In genomic region chr15:52090193-52090592, GRCh38 we compare ENCODE assay signal across 44 cellular contexts. TPM values are rescaled to one million over a fixed set of nuclear protein-coding genes. Genes with fewer than 3 reads are reported as not detected.
"Had no signal": no experiment of that assay in that cellular context is flagged by ENCODE, and none has a peak within 500 bp of the region (broad histone marks: within the 10 kb centered on the region; RNA-seq: fewer than 3 reads in every experiment).

No MANE protein-coding gene starts in this region.

- H3K36me3 ChIP-seq: adrenal gland, brain microvascular endothelial cell, cardiac muscle cell, colonic mucosa, WERI-Rb-1 had no signal

- H3K27ac ChIP-seq: adrenal gland, body of pancreas, brain microvascular endothelial cell, cardiac muscle cell, colonic mucosa, WERI-Rb-1 had no signal

- H3K9me3 ChIP-seq: body of pancreas, colonic mucosa had no signal

- H3K27ac Mint-ChIP-seq: activated CD4-positive, alpha-beta memory T cell treated with anti-CD3 and anti-CD28 coated beads, Interleukin-2, amount 10 ng/mL, durations not matched to agents 7 days and 5 days; activated CD4-positive, alpha-beta T cell treated with anti-CD3 and anti-CD28 coated beads for 36 hours; activated CD4-positive, alpha-beta T cell treated with anti-CD3 and anti-CD28 coated beads, Interleukin-2, amount 10 ng/mL, durations not matched to agents 7 days and 5 days; activated CD8-positive, alpha-beta memory T cell treated with anti-CD3 and anti-CD28 coated beads, Interleukin-2, amount 10 ng/mL, durations not matched to agents 7 days and 5 days; activated CD8-positive, alpha-beta T cell treated with anti-CD3 and anti-CD28 coated beads, Interleukin-2, amount 10 ng/mL, durations not matched to agents 7 days and 5 days; activated naive CD4-positive, alpha-beta T cell treated with anti-CD3 and anti-CD28 coated beads for 36 hours; activated naive CD4-positive, alpha-beta T cell treated with anti-CD3 and anti-CD28 coated beads, Interleukin-2, amount 50 U/mL, for 72 hours; activated naive CD8-positive, alpha-beta T cell treated with anti-CD3 and anti-CD28 coated beads for 36 hours; activated T-cell treated with anti-CD3 and anti-CD28 coated beads, Interleukin-2, amount 50 U/mL, for 72 hours; activated T-helper 1 cell treated with anti-CD3 and anti-CD28 coated beads, Interleukin-12 subunit alpha, Interleukin-12 subunit beta, Interleukin-2, Interleukin-4 antibody, amounts not matched to agents 30 ng/mL and 10 ng/mL and 1 ng/mL, durations not matched to agents 14 hours and 24 hours and 36 hours; activated T-helper 17 cell treated with anti-CD3 and anti-CD28 coated beads, Interleukin-2, amount 50 U/mL, for 72 hours; T-helper 1 cell treated with Interleukin-12 subunit alpha and Interleukin-12 subunit beta and Interleukin-4 antibody, amounts not matched to agents 30 μg/mL and 1 μg/mL, for 36 hours; T-helper 2 cell treated with Interferon-gamma antibody and Interleukin-4, amounts not matched to agents 5 μg/mL and 100 μg/mL, for 36 hours; WTC11 had no signal

- H3K36me3 Mint-ChIP-seq: activated naive CD8-positive, alpha-beta T cell treated with anti-CD3 and anti-CD28 coated beads for 36 hours had no signal

- H3K4me3 Mint-ChIP-seq: activated CD4-positive, alpha-beta memory T cell treated with anti-CD3 and anti-CD28 coated beads, Interleukin-2, amount 10 ng/mL, durations not matched to agents 7 days and 5 days; activated CD4-positive, alpha-beta T cell treated with anti-CD3 and anti-CD28 coated beads for 36 hours; activated CD4-positive, alpha-beta T cell treated with anti-CD3 and anti-CD28 coated beads, Interleukin-2, amount 10 ng/mL, durations not matched to agents 7 days and 5 days; activated CD8-positive, alpha-beta memory T cell treated with anti-CD3 and anti-CD28 coated beads, Interleukin-2, amount 10 ng/mL, durations not matched to agents 7 days and 5 days; activated CD8-positive, alpha-beta T cell treated with anti-CD3 and anti-CD28 coated beads, Interleukin-2, amount 10 ng/mL, durations not matched to agents 7 days and 5 days; activated naive CD4-positive, alpha-beta T cell treated with anti-CD3 and anti-CD28 coated beads for 36 hours; activated naive CD8-positive, alpha-beta T cell treated with anti-CD3 and anti-CD28 coated beads for 36 hours; activated T-cell treated with anti-CD3 and anti-CD28 coated beads, Interleukin-2, amount 50 U/mL, for 4 hours; activated T-cell treated with anti-CD3 and anti-CD28 coated beads, Interleukin-2, amount 50 U/mL, for 72 hours; activated T-helper 1 cell treated with anti-CD3 and anti-CD28 coated beads, Interleukin-12 subunit alpha, Interleukin-12 subunit beta, Interleukin-2, Interleukin-4 antibody, amounts not matched to agents 30 ng/mL and 10 ng/mL and 1 ng/mL, durations not matched to agents 14 hours and 24 hours and 36 hours; activated T-helper 17 cell treated with anti-CD3 and anti-CD28 coated beads, Interleukin-2, amount 50 U/mL, for 72 hours; central memory CD8-positive, alpha-beta T cell; T-helper 1 cell treated with Interleukin-12 subunit alpha and Interleukin-12 subunit beta and Interleukin-4 antibody, amounts not matched to agents 30 μg/mL and 1 μg/mL, for 36 hours; T-helper 2 cell treated with Interferon-gamma antibody and Interleukin-4, amounts not matched to agents 5 μg/mL and 100 μg/mL, for 36 hours; WTC11 had no signal

- H3K27me3 ChIP-seq: adrenal gland, body of pancreas, brain microvascular endothelial cell, cardiac muscle cell, colonic mucosa had no signal

- H3K27me3 Mint-ChIP-seq: activated naive CD8-positive, alpha-beta T cell treated with anti-CD3 and anti-CD28 coated beads for 36 hours had no signal

- FAIRE-seq: astrocyte, bronchial epithelial cell, TTC549 had no signal

- H3K4me1 Mint-ChIP-seq: activated CD4-positive, alpha-beta memory T cell treated with anti-CD3 and anti-CD28 coated beads, Interleukin-2, amount 10 ng/mL, durations not matched to agents 7 days and 5 days; activated CD4-positive, alpha-beta T cell treated with anti-CD3 and anti-CD28 coated beads for 36 hours; activated CD4-positive, alpha-beta T cell treated with anti-CD3 and anti-CD28 coated beads, Interleukin-2, amount 10 ng/mL, durations not matched to agents 7 days and 5 days; activated CD8-positive, alpha-beta memory T cell treated with anti-CD3 and anti-CD28 coated beads, Interleukin-2, amount 10 ng/mL, durations not matched to agents 7 days and 5 days; activated naive CD8-positive, alpha-beta T cell treated with anti-CD3 and anti-CD28 coated beads for 36 hours; activated T-helper 17 cell treated with anti-CD3 and anti-CD28 coated beads, Interleukin-2, amount 50 U/mL, for 72 hours; central memory CD8-positive, alpha-beta T cell; WTC11 had no signal

- ATAC-seq: activated CD4-positive, alpha-beta T cell treated with anti-CD3 and anti-CD28 coated beads for 36 hours; activated CD4-positive, CD25-positive, alpha-beta regulatory T cell treated with anti-CD3 and anti-CD28 coated beads, Interleukin-2, amount 50 U/mL, for 24 hours; activated CD8-positive, alpha-beta memory T cell treated with anti-CD3 and anti-CD28 coated beads, Interleukin-2, amount 10 ng/mL, durations not matched to agents 7 days and 5 days; activated CD8-positive, alpha-beta T cell treated with anti-CD3 and anti-CD28 coated beads, Interleukin-2, amount 10 ng/mL, durations not matched to agents 7 days and 5 days; activated naive CD4-positive, alpha-beta T cell treated with anti-CD3 and anti-CD28 coated beads, Interleukin-2, amount 50 U/mL, for 72 hours; activated T-cell treated with anti-CD3 and anti-CD28 coated beads, Interleukin-2, amount 50 U/mL, for 4 hours; activated T-cell treated with anti-CD3 and anti-CD28 coated beads, Interleukin-2, amount 50 U/mL, for 72 hours; activated T-helper 17 cell treated with anti-CD3 and anti-CD28 coated beads, Interleukin-2, amount 50 U/mL, for 72 hours; body of pancreas; WTC11 had no signal

- H3K4me3 ChIP-seq: adrenal gland, body of pancreas, cardiac muscle cell, colonic mucosa had no signal

- DNase-seq: activated CD4-positive, alpha-beta memory T cell treated with anti-CD3 and anti-CD28 coated beads, Interleukin-2, amount 10 ng/mL, durations not matched to agents 7 days and 5 days; activated CD4-positive, alpha-beta T cell treated with anti-CD3 and anti-CD28 coated beads for 1 hour; activated CD4-positive, alpha-beta T cell treated with anti-CD3 and anti-CD28 coated beads for 36 hours; activated CD4-positive, alpha-beta T cell treated with anti-CD3 and anti-CD28 coated beads for 48 hours; activated CD4-positive, alpha-beta T cell treated with anti-CD3 and anti-CD28 coated beads, Interleukin-2, amount 10 ng/mL, durations not matched to agents 7 days and 5 days; activated CD4-positive, alpha-beta T cell treated with anti-CD3 and anti-CD28 coated beads, Interleukin-2, amount 50 U/mL, for 48 hours; activated CD4-positive, CD25-positive, alpha-beta regulatory T cell; activated CD8-positive, alpha-beta memory T cell treated with anti-CD3 and anti-CD28 coated beads for 24 hours; activated CD8-positive, alpha-beta memory T cell treated with anti-CD3 and anti-CD28 coated beads, Interleukin-2, amount 10 ng/mL, durations not matched to agents 7 days and 5 days; activated CD8-positive, alpha-beta memory T cell treated with anti-CD3 and anti-CD28 coated beads, Interleukin-2, amount 50 U/mL, for 48 hours; activated CD8-positive, alpha-beta T cell treated with anti-CD3 and anti-CD28 coated beads, Interleukin-2, amount 10 ng/mL, durations not matched to agents 7 days and 5 days; activated effector memory CD4-positive, alpha-beta T cell treated with anti-CD3 and anti-CD28 coated beads, Interleukin-2, amount 50 U/mL, for 16 hours; activated gamma-delta T cell treated with Interleukin-2 at 50 U/mL for 16 hours; activated naive CD4-positive, alpha-beta T cell; activated naive CD4-positive, alpha-beta T cell treated with anti-CD3 and anti-CD28 coated beads for 36 hours; activated naive CD4-positive, alpha-beta T cell treated with anti-CD3 and anti-CD28 coated beads, Interleukin-2, amount 50 U/mL, for 16 hours; activated naive CD8-positive, alpha-beta T cell treated with anti-CD3 and anti-CD28 coated beads for 36 hours; activated T-cell treated with anti-CD3 and anti-CD28 coated beads, Interleukin-2, amount 50 U/mL, for 1 hour; activated T-cell treated with anti-CD3 and anti-CD28 coated beads, Interleukin-2, amount 50 U/mL, for 4 hours; activated T-cell treated with anti-CD3 and anti-CD28 coated beads, Interleukin-2, amount 50 U/mL, for 72 hours; adrenal gland; amniotic stem cell; aorta; body of pancreas; brain microvascular endothelial cell; caudate nucleus; cerebellar nuclear complex; colonic mucosa; T-helper 2 cell; T-helper 9 cell; WERI-Rb-1 had no signal

RNA-seq across cellular contexts. Expression of gene BCL2L10, which starts 22.4 kb away (rescaled TPM):
- total RNA-seq: activated CD4-positive, alpha-beta memory T cell treated with anti-CD3 and anti-CD28 coated beads, Interleukin-2, amount 10 ng/mL, durations not matched to agents 7 days and 5 days; activated CD4-positive, alpha-beta T cell treated with anti-CD3 and anti-CD28 coated beads for 36 hours; activated CD8-positive, alpha-beta memory T cell treated with anti-CD3 and anti-CD28 coated beads, Interleukin-2, amount 10 ng/mL, durations not matched to agents 7 days and 5 days; activated naive CD4-positive, alpha-beta T cell treated with anti-CD3 and anti-CD28 coated beads for 36 hours; activated naive CD4-positive, alpha-beta T cell treated with anti-CD3 and anti-CD28 coated beads, Interleukin-2, amount 50 U/mL, for 72 hours; activated naive CD8-positive, alpha-beta T cell treated with anti-CD3 and anti-CD28 coated beads for 36 hours; activated T-helper 1 cell treated with anti-CD3 and anti-CD28 coated beads, Interleukin-12 subunit alpha, Interleukin-12 subunit beta, Interleukin-2, Interleukin-4 antibody, amounts not matched to agents 30 ng/mL and 10 ng/mL and 1 ng/mL, durations not matched to agents 14 hours and 24 hours and 36 hours; activated T-helper 17 cell treated with anti-CD3 and anti-CD28 coated beads, Interleukin-2, amount 50 U/mL, for 72 hours; aorta; astrocyte; chondrocyte had no signal
- polyA plus RNA-seq: aorta, cardiac muscle cell had no signal
